21 cellular contexts compared by ENCODE assay signal in genomic region chr4:133385161-133385954, GRCh38.
"Had no signal": no experiment of that assay in that cellular context is flagged by ENCODE, and none has a peak within 500 bp of the region (broad histone marks: within the 10 kb centered on the region; RNA-seq: fewer than 3 reads in every experiment).

No MANE protein-coding gene starts in this region.

- H3K9me3 Mint-ChIP-seq: activated CD4-positive, alpha-beta memory T cell treated with anti-CD3 and anti-CD28 coated beads, Interleukin-2, amount 10 ng/mL, durations not matched to agents 7 days and 5 days had no signal

- H3K4me3 ChIP-seq: cardiac muscle cell, heart left ventricle, lower lobe of right lung, prostate gland had no signal

- H3K36me3 ChIP-seq: cardiac muscle cell, heart left ventricle, lower lobe of right lung, prostate gland had no signal

- DNase-seq: activated CD4-positive, alpha-beta memory T cell treated with anti-CD3 and anti-CD28 coated beads, Interleukin-2, amount 10 ng/mL, durations not matched to agents 7 days and 5 days; activated CD4-positive, alpha-beta T cell treated with anti-CD3 and anti-CD28 coated beads for 48 hours; activated CD4-positive, CD25-positive, alpha-beta regulatory T cell; activated CD8-positive, alpha-beta memory T cell treated with anti-CD3 and anti-CD28 coated beads, Interleukin-2, amount 10 ng/mL, durations not matched to agents 7 days and 5 days; activated effector memory CD4-positive, alpha-beta T cell treated with anti-CD3 and anti-CD28 coated beads, Interleukin-2, amount 50 U/mL, for 16 hours; activated naive CD4-positive, alpha-beta T cell treated with anti-CD3 and anti-CD28 coated beads, Interleukin-2, amount 10 ng/mL, durations not matched to agents 7 days and 5 days; activated naive CD8-positive, alpha-beta T cell treated with anti-CD3 and anti-CD28 coated beads, Interleukin-2, amount 50 U/mL, for 24 hours; activated T-cell treated with anti-CD3 and anti-CD28 coated beads for 4 hours; left cardiac atrium; lower lobe of right lung; mesendoderm; natural killer cell; stimulated activated CD4-positive, alpha-beta T cell treated with anti-CD3 and anti-CD28 coated beads, Interleukin-4, amount 100 ng/mL, for 24 hours; stimulated activated naive CD8-positive, alpha-beta T cell treated with anti-CD3 and anti-CD28 coated beads, Interleukin-15, Interleukin-2, amounts not matched to agents 100 U/mL and 50 U/mL, for 24 hours; T-helper 1 cell; T-helper 9 cell had no signal

- H3K9me3 ChIP-seq: heart left ventricle, lower lobe of right lung, prostate gland had no signal

- ATAC-seq: activated CD8-positive, alpha-beta memory T cell treated with anti-CD3 and anti-CD28 coated beads, Interleukin-2, amount 10 ng/mL, durations not matched to agents 7 days and 5 days; activated naive CD8-positive, alpha-beta T cell treated with anti-CD3 and anti-CD28 coated beads, Interleukin-2, amount 50 U/mL, for 24 hours; left cardiac atrium; natural killer cell; stimulated activated naive CD8-positive, alpha-beta T cell treated with anti-CD3 and anti-CD28 coated beads, Interleukin-15, Interleukin-2, amounts not matched to agents 100 U/mL and 50 U/mL, for 24 hours had no signal

- H3K27ac Mint-ChIP-seq: activated CD4-positive, alpha-beta memory T cell treated with anti-CD3 and anti-CD28 coated beads, Interleukin-2, amount 10 ng/mL, durations not matched to agents 7 days and 5 days; activated CD8-positive, alpha-beta memory T cell treated with anti-CD3 and anti-CD28 coated beads, Interleukin-2, amount 10 ng/mL, durations not matched to agents 7 days and 5 days; activated naive CD4-positive, alpha-beta T cell treated with anti-CD3 and anti-CD28 coated beads, Interleukin-2, amount 10 ng/mL, durations not matched to agents 7 days and 5 days; activated naive CD8-positive, alpha-beta T cell treated with anti-CD3 and anti-CD28 coated beads, Interleukin-2, amount 50 U/mL, for 24 hours; natural killer cell had no signal

- H3K4me1 Mint-ChIP-seq: activated CD4-positive, alpha-beta memory T cell treated with anti-CD3 and anti-CD28 coated beads, Interleukin-2, amount 10 ng/mL, durations not matched to agents 7 days and 5 days; activated CD8-positive, alpha-beta memory T cell treated with anti-CD3 and anti-CD28 coated beads, Interleukin-2, amount 10 ng/mL, durations not matched to agents 7 days and 5 days; activated naive CD4-positive, alpha-beta T cell treated with anti-CD3 and anti-CD28 coated beads, Interleukin-2, amount 10 ng/mL, durations not matched to agents 7 days and 5 days; activated naive CD8-positive, alpha-beta T cell treated with anti-CD3 and anti-CD28 coated beads, Interleukin-2, amount 50 U/mL, for 24 hours; natural killer cell had no signal

- H3K27me3 ChIP-seq: cardiac muscle cell, heart left ventricle had no signal

- H3K27me3 Mint-ChIP-seq: activated CD4-positive, alpha-beta memory T cell treated with anti-CD3 and anti-CD28 coated beads, Interleukin-2, amount 10 ng/mL, durations not matched to agents 7 days and 5 days; activated CD8-positive, alpha-beta memory T cell treated with anti-CD3 and anti-CD28 coated beads, Interleukin-2, amount 10 ng/mL, durations not matched to agents 7 days and 5 days; activated naive CD4-positive, alpha-beta T cell treated with anti-CD3 and anti-CD28 coated beads, Interleukin-2, amount 10 ng/mL, durations not matched to agents 7 days and 5 days; activated naive CD8-positive, alpha-beta T cell treated with anti-CD3 and anti-CD28 coated beads, Interleukin-2, amount 50 U/mL, for 24 hours had no signal

- H3K4me3 Mint-ChIP-seq: activated CD4-positive, alpha-beta memory T cell treated with anti-CD3 and anti-CD28 coated beads, Interleukin-2, amount 10 ng/mL, durations not matched to agents 7 days and 5 days; activated CD8-positive, alpha-beta memory T cell treated with anti-CD3 and anti-CD28 coated beads, Interleukin-2, amount 10 ng/mL, durations not matched to agents 7 days and 5 days; activated naive CD4-positive, alpha-beta T cell treated with anti-CD3 and anti-CD28 coated beads, Interleukin-2, amount 10 ng/mL, durations not matched to agents 7 days and 5 days; activated naive CD8-positive, alpha-beta T cell treated with anti-CD3 and anti-CD28 coated beads, Interleukin-2, amount 50 U/mL, for 24 hours; natural killer cell had no signal

- H3K36me3 Mint-ChIP-seq: activated CD8-positive, alpha-beta memory T cell treated with anti-CD3 and anti-CD28 coated beads, Interleukin-2, amount 10 ng/mL, durations not matched to agents 7 days and 5 days; activated naive CD4-positive, alpha-beta T cell treated with anti-CD3 and anti-CD28 coated beads, Interleukin-2, amount 10 ng/mL, durations not matched to agents 7 days and 5 days; natural killer cell had no signal

- FAIRE-seq: endometrium, islet of Langerhans had no signal

- H3K27ac ChIP-seq: cardiac muscle cell, heart left ventricle, lower lobe of right lung, prostate gland had no signal

- H3K4me1 ChIP-seq: heart left ventricle, lower lobe of right lung, prostate gland had no signal
